32 cellular contexts compared by ENCODE assay signal in the genomic region with DNA sequence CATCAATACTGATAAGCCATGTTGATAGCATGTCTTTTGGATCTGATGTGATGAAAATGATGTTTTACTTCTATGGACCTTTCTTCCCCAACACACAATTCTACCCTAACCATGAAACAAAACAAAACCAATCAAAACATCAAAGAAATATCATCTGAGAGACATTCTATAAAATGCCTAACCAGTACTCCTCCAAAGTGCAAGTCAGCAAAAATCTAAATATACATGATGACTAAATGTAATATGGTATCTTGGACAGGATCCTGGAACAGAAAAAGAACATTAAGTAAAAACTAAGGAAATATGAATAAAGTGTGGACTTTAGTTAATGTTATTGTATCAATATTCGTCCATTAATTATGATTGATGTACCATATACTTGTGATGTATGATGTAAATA.
"Had no signal": no experiment of that assay in that cellular context is flagged by ENCODE, and none has a peak within 500 bp of the region (broad histone marks: within the 10 kb centered on the region; RNA-seq: fewer than 3 reads in every experiment).

No MANE protein-coding gene starts in this region.

- DNase-seq: activated CD4-positive, alpha-beta memory T cell treated with anti-CD3 and anti-CD28 coated beads, Interleukin-2, amount 10 ng/mL, durations not matched to agents 7 days and 5 days; activated CD4-positive, alpha-beta T cell treated with anti-CD3 and anti-CD28 coated beads for 1 hour; activated CD4-positive, alpha-beta T cell treated with anti-CD3 and anti-CD28 coated beads for 48 hours; activated CD4-positive, CD25-positive, alpha-beta regulatory T cell; activated CD8-positive, alpha-beta memory T cell treated with anti-CD3 and anti-CD28 coated beads for 24 hours; activated CD8-positive, alpha-beta memory T cell treated with anti-CD3 and anti-CD28 coated beads, Interleukin-2, amount 10 ng/mL, durations not matched to agents 7 days and 5 days; activated CD8-positive, alpha-beta memory T cell treated with anti-CD3 and anti-CD28 coated beads, Interleukin-2, amount 50 U/mL, for 48 hours; activated effector memory CD4-positive, alpha-beta T cell treated with Interleukin-2 at 50 U/mL for 16 hours; activated naive CD4-positive, alpha-beta T cell treated with anti-CD3 and anti-CD28 coated beads, Interleukin-2, amount 10 ng/mL, durations not matched to agents 7 days and 5 days; activated naive CD8-positive, alpha-beta T cell treated with anti-CD3 and anti-CD28 coated beads, Interleukin-2, amount 50 U/mL, for 24 hours; activated T-cell treated with anti-CD3 and anti-CD28 coated beads, Interleukin-2, amount 50 U/mL, for 48 hours; amniotic stem cell; aorta; brain microvascular endothelial cell; central memory CD4-positive, alpha-beta T cell; NCI-H1105 treated with DMSO at 0.1 percent for 48 hours; NCI-H1436 treated with DMSO at 0.1 percent for 48 hours; NCI-H187; NCI-H2029 treated with DMSO at 0.1 percent for 48 hours; NCI-H2107; NCI-H2171; NCI-H510A; NCI-H526; NCI-H748 treated with DMSO at 0.1 percent for 48 hours; PC-9; SIG-M5; SW 1271; T-helper 1 cell; T-helper 2 cell; T1000; WERI-Rb-1 had no signal

- H3K36me3 ChIP-seq: brain microvascular endothelial cell, WERI-Rb-1 had no signal

- H3K27me3 ChIP-seq: brain microvascular endothelial cell had no signal

- H3K4me3 ChIP-seq: PC-9 had no signal

- H2AFZ ChIP-seq: PC-9 had no signal

- H3K4me2 ChIP-seq: PC-9 had no signal

- H3K27ac ChIP-seq: brain microvascular endothelial cell, PC-9, RWPE1, WERI-Rb-1 had no signal
